ENCODE assay signal across 1 cellular context in genomic region chr5:77086611-77087483, GRCh38.
A peak's percentile ranks its signal among the peaks of the same experiment; 100 is the strongest.
TF ChIP-seq lines count a peak whose summit lies in the region.

ZBED3 (minus strand) TSS chr5:77087285; CDS start chr5:77077878, 9,407 bp downstream.

TF ChIP-seq in HEK293, 187 proteins besides CTCF, POLR2A, EP300 and RAD21 (continued from another document):
- peak; percentile 73; the same call in 1 of the 2 replicates for TF ChIP-seq TSHZ1 (tag by site-specific recombination; IDR thresholded peaks at IDR 0.05; ENCODE audit: borderline replicate concordance)
- TF ChIP-seq TRIM28 (IDR thresholded peaks at IDR 0.05; ENCODE audit: borderline replicate concordance, low read length), result 0 out of 2 replicates have a peak, but pooled peaks have one; percentile 35
- peak; percentile 86 for TF ChIP-seq ZBTB21 (tag by site-specific recombination; IDR thresholded peaks at IDR 0.05)
- TF ChIP-seq PRDM4 (tag by site-specific recombination; IDR thresholded peaks at IDR 0.05), result peak; percentile 93
- TF ChIP-seq, protein P1, sequence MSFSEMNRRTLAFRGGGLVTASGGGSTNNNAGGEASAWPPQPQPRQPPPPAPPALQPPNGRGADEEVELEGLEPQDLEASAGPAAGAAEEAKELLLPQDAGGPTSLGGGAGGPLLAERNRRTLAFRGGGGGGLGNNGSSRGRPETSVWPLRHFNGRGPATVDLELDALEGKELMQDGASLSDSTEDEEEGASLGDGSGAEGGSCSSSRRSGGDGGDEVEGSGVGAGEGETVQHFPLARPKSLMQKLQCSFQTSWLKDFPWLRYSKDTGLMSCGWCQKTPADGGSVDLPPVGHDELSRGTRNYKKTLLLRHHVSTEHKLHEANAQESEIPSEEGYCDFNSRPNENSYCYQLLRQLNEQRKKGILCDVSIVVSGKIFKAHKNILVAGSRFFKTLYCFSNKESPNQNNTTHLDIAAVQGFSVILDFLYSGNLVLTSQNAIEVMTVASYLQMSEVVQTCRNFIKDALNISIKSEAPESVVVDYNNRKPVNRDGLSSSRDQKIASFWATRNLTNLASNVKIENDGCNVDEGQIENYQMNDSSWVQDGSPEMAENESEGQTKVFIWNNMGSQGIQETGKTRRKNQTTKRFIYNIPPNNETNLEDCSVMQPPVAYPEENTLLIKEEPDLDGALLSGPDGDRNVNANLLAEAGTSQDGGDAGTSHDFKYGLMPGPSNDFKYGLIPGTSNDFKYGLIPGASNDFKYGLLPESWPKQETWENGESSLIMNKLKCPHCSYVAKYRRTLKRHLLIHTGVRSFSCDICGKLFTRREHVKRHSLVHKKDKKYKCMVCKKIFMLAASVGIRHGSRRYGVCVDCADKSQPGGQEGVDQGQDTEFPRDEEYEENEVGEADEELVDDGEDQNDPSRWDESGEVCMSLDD (tag by site-specific recombination; IDR thresholded peaks at IDR 0.05), result peak; percentile 86; the same call in 1 of the 2 replicates
- peak; percentile 72; the same call in 1 of the 2 replicates for TF ChIP-seq ZEB2 (tag by site-specific recombination; IDR thresholded peaks at IDR 0.05)
- no peak for TF ChIP-seq ZNF114 (tag by site-specific recombination; IDR thresholded peaks at IDR 0.05)
- TF ChIP-seq SCRT1 (tag by site-specific recombination; IDR thresholded peaks at IDR 0.05; ENCODE audit: borderline replicate concordance), result no peak
- TF ChIP-seq, protein P2, sequence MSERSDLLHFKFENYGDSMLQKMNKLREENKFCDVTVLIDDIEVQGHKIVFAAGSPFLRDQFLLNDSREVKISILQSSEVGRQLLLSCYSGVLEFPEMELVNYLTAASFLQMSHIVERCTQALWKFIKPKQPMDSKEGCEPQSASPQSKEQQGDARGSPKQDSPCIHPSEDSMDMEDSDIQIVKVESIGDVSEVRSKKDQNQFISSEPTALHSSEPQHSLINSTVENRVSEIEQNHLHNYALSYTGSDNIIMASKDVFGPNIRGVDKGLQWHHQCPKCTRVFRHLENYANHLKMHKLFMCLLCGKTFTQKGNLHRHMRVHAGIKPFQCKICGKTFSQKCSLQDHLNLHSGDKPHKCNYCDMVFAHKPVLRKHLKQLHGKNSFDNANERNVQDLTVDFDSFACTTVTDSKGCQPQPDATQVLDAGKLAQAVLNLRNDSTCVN (tag by site-specific recombination; optimal IDR thresholded peaks at IDR 0.05), result peak; percentile 85
- no peak for TF ChIP-seq ZNF248 (tag by site-specific recombination; IDR thresholded peaks at IDR 0.05)
- TF ChIP-seq ZFP69B (tag by site-specific recombination; IDR thresholded peaks at IDR 0.05), result peak; percentile 96
- no peak for TF ChIP-seq ZNF521 (tag by site-specific recombination; IDR thresholded peaks at IDR 0.05)
- TF ChIP-seq ZNF660 (tag by site-specific recombination; IDR thresholded peaks at IDR 0.05), result peak; percentile 46; the same call in 1 of the 2 replicates
- TF ChIP-seq ZBTB11 (tag by site-specific recombination; conservative IDR thresholded peaks at IDR 0.05; ENCODE audit: low read depth), result peak; percentile 28; the same call in 1 of the 2 replicates
- no peak for TF ChIP-seq ZNF776 (tag by site-specific recombination; IDR thresholded peaks at IDR 0.05; ENCODE audit: borderline replicate concordance)
- TF ChIP-seq ZSCAN23 (tag by site-specific recombination; IDR thresholded peaks at IDR 0.05), result 0 out of 2 replicates have a peak, but pooled peaks have one; percentile 45
- peak; percentile 100 for TF ChIP-seq ZNF335 (tag by site-specific recombination; conservative IDR thresholded peaks at IDR 0.05)
- no peak for TF ChIP-seq FEZF1 (tag by site-specific recombination; IDR thresholded peaks at IDR 0.05)
- TF ChIP-seq PRDM10 (tag by site-specific recombination; IDR thresholded peaks at IDR 0.05), result peak; percentile 76
- TF ChIP-seq GLIS2 (tag by site-specific recombination; IDR thresholded peaks at IDR 0.05), result peak; percentile 81
- TF ChIP-seq KLF1 (tag by site-specific recombination; IDR thresholded peaks at IDR 0.05), result 0 out of 2 replicates have a peak, but pooled peaks have one; percentile 20
- TF ChIP-seq, protein P3, sequence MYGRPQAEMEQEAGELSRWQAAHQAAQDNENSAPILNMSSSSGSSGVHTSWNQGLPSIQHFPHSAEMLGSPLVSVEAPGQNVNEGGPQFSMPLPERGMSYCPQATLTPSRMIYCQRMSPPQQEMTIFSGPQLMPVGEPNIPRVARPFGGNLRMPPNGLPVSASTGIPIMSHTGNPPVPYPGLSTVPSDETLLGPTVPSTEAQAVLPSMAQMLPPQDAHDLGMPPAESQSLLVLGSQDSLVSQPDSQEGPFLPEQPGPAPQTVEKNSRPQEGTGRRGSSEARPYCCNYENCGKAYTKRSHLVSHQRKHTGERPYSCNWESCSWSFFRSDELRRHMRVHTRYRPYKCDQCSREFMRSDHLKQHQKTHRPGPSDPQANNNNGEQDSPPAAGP (tag by site-specific recombination; IDR thresholded peaks at IDR 0.05), result peak; percentile 23; the same call in 1 of the 2 replicates
- peak; percentile 44; the same call in 1 of the 2 replicates for TF ChIP-seq GLIS1 (tag by site-specific recombination; IDR thresholded peaks at IDR 0.05)
- peak; percentile 90 for TF ChIP-seq ZBTB20 (tag by site-specific recombination; IDR thresholded peaks at IDR 0.05)
- TF ChIP-seq, protein P4, sequence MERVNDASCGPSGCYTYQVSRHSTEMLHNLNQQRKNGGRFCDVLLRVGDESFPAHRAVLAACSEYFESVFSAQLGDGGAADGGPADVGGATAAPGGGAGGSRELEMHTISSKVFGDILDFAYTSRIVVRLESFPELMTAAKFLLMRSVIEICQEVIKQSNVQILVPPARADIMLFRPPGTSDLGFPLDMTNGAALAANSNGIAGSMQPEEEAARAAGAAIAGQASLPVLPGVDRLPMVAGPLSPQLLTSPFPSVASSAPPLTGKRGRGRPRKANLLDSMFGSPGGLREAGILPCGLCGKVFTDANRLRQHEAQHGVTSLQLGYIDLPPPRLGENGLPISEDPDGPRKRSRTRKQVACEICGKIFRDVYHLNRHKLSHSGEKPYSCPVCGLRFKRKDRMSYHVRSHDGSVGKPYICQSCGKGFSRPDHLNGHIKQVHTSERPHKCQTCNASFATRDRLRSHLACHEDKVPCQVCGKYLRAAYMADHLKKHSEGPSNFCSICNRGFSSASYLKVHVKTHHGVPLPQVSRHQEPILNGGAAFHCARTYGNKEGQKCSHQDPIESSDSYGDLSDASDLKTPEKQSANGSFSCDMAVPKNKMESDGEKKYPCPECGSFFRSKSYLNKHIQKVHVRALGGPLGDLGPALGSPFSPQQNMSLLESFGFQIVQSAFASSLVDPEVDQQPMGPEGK (tag by site-specific recombination; IDR thresholded peaks at IDR 0.05), result peak; percentile 63
- peak; percentile 32 for TF ChIP-seq SP2 (tag by site-specific recombination; IDR thresholded peaks at IDR 0.05)
- peak; percentile 63; the same call in 1 of the 2 replicates for TF ChIP-seq ZNF561 (tag by site-specific recombination; IDR thresholded peaks at IDR 0.05; ENCODE audit: borderline replicate concordance)
- peak; percentile 69 for TF ChIP-seq ZFP37 (tag by site-specific recombination; IDR thresholded peaks at IDR 0.05)
